Comparison of ENCODE assay signal across 22 cellular contexts in the genomic region with DNA sequence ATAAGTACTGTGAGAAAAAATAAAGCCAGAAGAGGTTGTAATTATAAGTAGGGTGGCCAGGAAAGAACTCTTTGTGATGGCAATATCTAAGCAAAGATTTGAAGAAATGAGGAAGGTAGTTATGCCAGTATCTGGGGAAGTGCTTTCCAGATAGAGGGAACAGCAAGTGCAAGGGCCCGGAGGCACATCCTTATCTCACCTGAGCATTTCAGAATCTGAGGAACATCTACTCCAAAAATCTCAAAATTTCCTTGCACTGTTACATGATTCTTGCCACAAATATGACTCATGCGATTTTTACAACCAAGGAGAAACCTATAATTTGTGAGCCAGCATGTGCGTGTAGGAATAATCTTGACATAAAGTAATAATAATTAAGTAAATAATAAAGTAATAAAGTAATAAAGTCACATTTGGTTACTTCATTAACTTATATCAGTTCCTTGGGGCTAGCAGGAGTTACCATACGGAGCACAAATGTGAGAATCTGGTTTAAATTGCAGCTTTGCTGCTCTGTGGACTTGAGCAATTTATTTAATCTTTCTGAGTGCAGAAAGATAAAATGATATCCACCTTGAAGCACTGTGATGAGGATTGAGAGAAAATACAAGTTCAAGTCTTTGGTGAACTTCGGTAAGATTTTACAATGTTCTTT.
DNase-seq lines count a peak whose midpoint lies in the region; ATAC-seq and TF ChIP-seq lines count a peak whose summit lies in the region.
"Had no signal": no experiment of that assay in that cellular context is flagged by ENCODE, and none has a peak within 500 bp of the region (broad histone marks: within the 10 kb centered on the region; RNA-seq: fewer than 3 reads in every experiment).

No MANE protein-coding gene starts in this region.

- no CpG with 5 or more reads among the region's 5 CpGs for WGBS in trophoblast cell (ENCODE audit: extremely low coverage, insufficient coverage, insufficient read length)

- H3K36me3 ChIP-seq in HEK293 (ENCODE audit: control insufficient read depth in 2 of 2, insufficient read depth in 1 of 2, low read length in 2 of 2) (no peaks in the 10 kb centered on the region), PC-3 (ENCODE audit: low read depth, low read length) (no peaks in the 10 kb centered on the region), trophoblast cell (ENCODE audit: control insufficient read depth in 1 of 2, insufficient read depth in 2 of 2, low read length in 2 of 2) (no peaks in the 10 kb centered on the region)
- H3K36me3 ChIP-seq: BE2C, BLaER1 had no signal

- no peak for TF ChIP-seq CTCF in HEK293 (tag by site-specific recombination; IDR thresholded peaks at IDR 0.05)
- no peak for TF ChIP-seq CTCF in PC-3 (conservative IDR thresholded peaks at IDR 0.05; ENCODE audit: low read depth, low read length)

- no peaks in the 10 kb centered on the region for H3K4me1 ChIP-seq in HEK293 (ENCODE audit: control insufficient read depth, insufficient read depth, low read length)
- peaks cover 23% of the 10 kb centered on the region for H3K4me1 ChIP-seq in PC-3 (ENCODE audit: insufficient read depth, low read length)
- H3K4me1 ChIP-seq in trophoblast cell (ENCODE audit: control insufficient read depth in 1 of 2, insufficient read depth in 2 of 2, low read length in 2 of 2): no peaks in the 10 kb centered on the region
- H3K4me1 ChIP-seq: BE2C, BLaER1 had no signal

- H3K9me2 ChIP-seq in PC-3 (replicated peaks; ENCODE audit: low read length): no peaks in the 10 kb centered on the region

- H3K4ac ChIP-seq in trophoblast cell (ENCODE audit: low read depth, low read length): no peak overlapping the region

- H2BK120ac ChIP-seq in trophoblast cell (ENCODE audit: insufficient read depth, low read length, poor library complexity): no peak overlapping the region

- intact Hi-C loops in PC-3 (cut with micrococcal nuclease): no loop called here
- intact Hi-C loops in Right ventricle myocardium superior (cut with DNase I): no loop called here

- H3K27ac ChIP-seq in HEK293 (ENCODE audit: extremely low read depth, low read depth, low read length) (no peak overlapping the region), PC-3 (ENCODE audit: low read length) (peak overlapping the region; percentile 70), trophoblast cell (ENCODE audit: low read depth, low read length) (no peak overlapping the region)
- H3K27ac ChIP-seq: BLaER1 had no signal

- H4K20me1 ChIP-seq in PC-3 (ENCODE audit: low read length): no peaks in the 10 kb centered on the region
- H4K20me1 ChIP-seq: BLaER1 had no signal

- H3K14ac ChIP-seq in trophoblast cell (ENCODE audit: low read length): no peak overlapping the region

- H3K79me1 ChIP-seq in trophoblast cell (ENCODE audit: low read length): no peaks in the 10 kb centered on the region

- CTCF ChIA-PET in HEK293 (lab: Yijun Ruan, JAX) (no interaction called here), PC-3 (lab: Charles Lee) (no interaction called here)

- no peaks in the 10 kb centered on the region for H3K27me3 ChIP-seq in PC-3 (ENCODE audit: low read length)
- no peaks in the 10 kb centered on the region for H3K27me3 ChIP-seq in trophoblast cell (ENCODE audit: insufficient read depth, low read length)
- H3K27me3 ChIP-seq: BE2C, BLaER1 had no signal

- DNase-seq in PC-3 (peak; percentile 51), trophoblast cell (peak; percentile 77 to 93), Right ventricle myocardium superior (no peak), HCEC 1CT (no peak)
- DNase-seq: 8988T; ACHN; BE2C; C1 segment of cervical spinal cord; CD4-positive, alpha-beta memory T cell; CD4-positive, CD25-positive, alpha-beta regulatory T cell; CD8-positive, alpha-beta memory T cell; COR-L47; DMS 273 treated with DMSO at 0.1 percent for 48 hours; DMS153; DMS53; DMS79; DND-41; GF-D8 had no signal

- ATAC-seq in PC-3: peak; percentile 12
- ATAC-seq in GM18909 (IDR thresholded peaks at IDR 0.05; ENCODE audit: poor library complexity, unreplicated experiment): no peak
- ATAC-seq in Right ventricle myocardium superior (ENCODE audit: poor library complexity): no peak
- ATAC-seq in GM18502 (IDR thresholded peaks at IDR 0.05; ENCODE audit: poor library complexity, unreplicated experiment): no peak

- H3K4me2 ChIP-seq in PC-3 (ENCODE audit: low read length): peak overlapping the region; percentile 10; the same call in 1 of the 2 replicates
- no peak overlapping the region for H3K4me2 ChIP-seq in trophoblast cell (ENCODE audit: low read length)
- H3K4me2 ChIP-seq: BLaER1 had no signal

- no peak overlapping the region for H3K9ac ChIP-seq in PC-3 (ENCODE audit: low read length)
- H3K9ac ChIP-seq in trophoblast cell (ENCODE audit: low read length): no peak overlapping the region
- H3K9ac ChIP-seq: BLaER1 had no signal

- no peak overlapping the region for H4K12ac ChIP-seq in trophoblast cell (ENCODE audit: low read depth, low read length)

- H3K9me3 ChIP-seq in HEK293 (ENCODE audit: control insufficient read depth, insufficient read depth, low read depth, low read length) (no peaks in the 10 kb centered on the region), PC-3 (ENCODE audit: low read length) (no peaks in the 10 kb centered on the region), trophoblast cell (ENCODE audit: insufficient read depth, low read depth, low read length) (no peaks in the 10 kb centered on the region)
- H3K9me3 ChIP-seq: BE2C had no signal

- no peak overlapping the region for H2BK5ac ChIP-seq in trophoblast cell (ENCODE audit: low read depth, low read length, poor library complexity)

- no peak overlapping the region for H3K18ac ChIP-seq in trophoblast cell (ENCODE audit: low read length)

- H3K23ac ChIP-seq in trophoblast cell (ENCODE audit: low read length): no peak overlapping the region

- POLR2A ChIA-PET in HEK293 (lab: Yijun Ruan, JAX): no interaction called here
- POLR2A ChIA-PET in PC-3 (lab: Charles Lee; ENCODE audit: unreplicated experiment): no interaction called here

- H2BK12ac ChIP-seq in trophoblast cell (ENCODE audit: low read length): no peak overlapping the region

- H2AFZ ChIP-seq in PC-3 (ENCODE audit: low read length): no peak overlapping the region
- no peak overlapping the region for H2AFZ ChIP-seq in trophoblast cell (ENCODE audit: insufficient read depth, low read length, poor library complexity)

- no peak overlapping the region for H4K91ac ChIP-seq in trophoblast cell (ENCODE audit: low read depth, low read length)

- H3K4me3 ChIP-seq in HEK293 (ENCODE audit: low read depth, low read length): no peak overlapping the region
- no peak overlapping the region for H3K4me3 ChIP-seq in PC-3 (ENCODE audit: low read length)
- H3K4me3 ChIP-seq in trophoblast cell (ENCODE audit: low read depth, low read length): no peak overlapping the region
- H3K4me3 ChIP-seq: BLaER1 had no signal

- no TSS peak for BruUV-seq in PC-3 (replicated peaks; lab: Mats Ljungman, UMichigan)

- no peak overlapping the region for H4K8ac ChIP-seq in trophoblast cell (ENCODE audit: low read depth, low read length)

- H3K79me2 ChIP-seq in PC-3 (ENCODE audit: low read length): no peaks in the 10 kb centered on the region
- no peaks in the 10 kb centered on the region for H3K79me2 ChIP-seq in trophoblast cell (ENCODE audit: control insufficient read depth, insufficient read depth, low read length, poor library complexity)

- H2AK5ac ChIP-seq in trophoblast cell (ENCODE audit: low read length): no peak overlapping the region

- H3F3A ChIP-seq in PC-3 (ENCODE audit: low read length, unreplicated experiment): no peaks in the 10 kb centered on the region

TF ChIP-seq in HEK293, 187 proteins besides CTCF, POLR2A, EP300 and RAD21:
- 0 out of 2 replicates have a peak, but pooled peaks have one; percentile 27 for TF ChIP-seq ZNF623 (tag by site-specific recombination; IDR thresholded peaks at IDR 0.05)
- TF ChIP-seq ZBTB48 (tag by site-specific recombination; IDR thresholded peaks at IDR 0.05): no peak
- TF ChIP-seq ZNF404 (tag by site-specific recombination; IDR thresholded peaks at IDR 0.05): no peak
- TF ChIP-seq SP7 (tag by site-specific recombination; IDR thresholded peaks at IDR 0.05): peak; percentile 40; the same call in 1 of the 2 replicates
TF ChIP-seq in HEK293: peak in this region for 2.

Comparison
In these comparisons a context has a peak if more than half of its experiments do, and no peak if none do; other contexts are left out.
1. DNase-seq: peak in PC-3 (single experiment) and trophoblast cell (2 of 2); none in Right ventricle myocardium superior (single experiment) and HCEC 1CT (single experiment).